ENCODE assay signal across 1 cellular context in the genomic region with DNA sequence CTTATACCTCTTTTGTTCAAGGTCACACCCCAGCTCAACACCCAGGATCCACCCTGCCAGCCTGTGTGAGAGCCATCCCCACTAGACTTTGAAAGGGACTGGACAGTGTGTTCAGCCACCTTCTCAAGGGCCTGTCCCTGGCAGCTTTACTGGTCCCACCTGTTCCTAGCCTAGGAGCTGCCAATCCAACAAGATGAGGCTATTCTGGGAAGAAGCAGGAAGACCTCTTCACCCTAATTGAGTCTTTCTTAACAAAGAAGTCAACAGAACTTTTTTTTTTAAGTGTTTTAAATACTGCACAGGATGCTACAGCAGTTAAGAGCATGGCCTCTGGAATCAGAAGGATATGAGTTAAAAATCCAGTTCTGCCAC.
TF ChIP-seq lines count a peak whose summit lies in the region.

No MANE protein-coding gene starts in this region.

TF ChIP-seq in HepG2, 621 proteins besides CTCF, POLR2A, EP300 and RAD21 (continued from another document):
- TF ChIP-seq, protein P1, sequence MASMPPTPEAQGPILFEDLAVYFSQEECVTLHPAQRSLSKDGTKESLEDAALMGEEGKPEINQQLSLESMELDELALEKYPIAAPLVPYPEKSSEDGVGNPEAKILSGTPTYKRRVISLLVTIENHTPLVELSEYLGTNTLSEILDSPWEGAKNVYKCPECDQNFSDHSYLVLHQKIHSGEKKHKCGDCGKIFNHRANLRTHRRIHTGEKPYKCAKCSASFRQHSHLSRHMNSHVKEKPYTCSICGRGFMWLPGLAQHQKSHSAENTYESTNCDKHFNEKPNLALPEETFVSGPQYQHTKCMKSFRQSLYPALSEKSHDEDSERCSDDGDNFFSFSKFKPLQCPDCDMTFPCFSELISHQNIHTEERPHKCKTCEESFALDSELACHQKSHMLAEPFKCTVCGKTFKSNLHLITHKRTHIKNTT (CRISPR knock-in tag; IDR thresholded peaks at IDR 0.05), result no peak
- no peak for TF ChIP-seq ATF7-NPFF (CRISPR knock-in tag; IDR thresholded peaks at IDR 0.05; ENCODE audit: low read depth)
- no peak for TF ChIP-seq POLR2AphosphoS5 (IDR thresholded peaks at IDR 0.05; ENCODE audit: low read depth, low read length)
- no peak for TF ChIP-seq SMAD1 (CRISPR knock-in tag; IDR thresholded peaks at IDR 0.05; ENCODE audit: borderline replicate concordance, low read depth)
- TF ChIP-seq, protein P2, sequence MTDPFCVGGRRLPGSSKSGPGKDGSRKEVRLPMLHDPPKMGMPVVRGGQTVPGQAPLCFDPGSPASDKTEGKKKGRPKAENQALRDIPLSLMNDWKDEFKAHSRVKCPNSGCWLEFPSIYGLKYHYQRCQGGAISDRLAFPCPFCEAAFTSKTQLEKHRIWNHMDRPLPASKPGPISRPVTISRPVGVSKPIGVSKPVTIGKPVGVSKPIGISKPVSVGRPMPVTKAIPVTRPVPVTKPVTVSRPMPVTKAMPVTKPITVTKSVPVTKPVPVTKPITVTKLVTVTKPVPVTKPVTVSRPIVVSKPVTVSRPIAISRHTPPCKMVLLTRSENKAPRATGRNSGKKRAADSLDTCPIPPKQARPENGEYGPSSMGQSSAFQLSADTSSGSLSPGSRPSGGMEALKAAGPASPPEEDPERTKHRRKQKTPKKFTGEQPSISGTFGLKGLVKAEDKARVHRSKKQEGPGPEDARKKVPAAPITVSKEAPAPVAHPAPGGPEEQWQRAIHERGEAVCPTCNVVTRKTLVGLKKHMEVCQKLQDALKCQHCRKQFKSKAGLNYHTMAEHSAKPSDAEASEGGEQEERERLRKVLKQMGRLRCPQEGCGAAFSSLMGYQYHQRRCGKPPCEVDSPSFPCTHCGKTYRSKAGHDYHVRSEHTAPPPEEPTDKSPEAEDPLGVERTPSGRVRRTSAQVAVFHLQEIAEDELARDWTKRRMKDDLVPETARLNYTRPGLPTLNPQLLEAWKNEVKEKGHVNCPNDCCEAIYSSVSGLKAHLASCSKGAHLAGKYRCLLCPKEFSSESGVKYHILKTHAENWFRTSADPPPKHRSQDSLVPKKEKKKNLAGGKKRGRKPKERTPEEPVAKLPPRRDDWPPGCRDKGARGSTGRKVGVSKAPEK (CRISPR knock-in tag; IDR thresholded peaks at IDR 0.05; ENCODE audit: borderline replicate concordance), result no peak
- no peak for TF ChIP-seq ZFP37 (CRISPR knock-in tag; IDR thresholded peaks at IDR 0.05; ENCODE audit: borderline replicate concordance)
- no peak for TF ChIP-seq ZNF713 (CRISPR knock-in tag; IDR thresholded peaks at IDR 0.05)
- TF ChIP-seq ZNF343 (CRISPR knock-in tag; IDR thresholded peaks at IDR 0.05), result no peak
- no peak for TF ChIP-seq TAF1 (CRISPR knock-in tag; IDR thresholded peaks at IDR 0.05)
- no peak for TF ChIP-seq ZNF260 (CRISPR knock-in tag; IDR thresholded peaks at IDR 0.05; ENCODE audit: borderline replicate concordance, low read depth)
- no peak for TF ChIP-seq ZNF850 (CRISPR knock-in tag; conservative IDR thresholded peaks at IDR 0.05)
- no peak for TF ChIP-seq MAF1 (CRISPR knock-in tag; IDR thresholded peaks at IDR 0.05; ENCODE audit: borderline replicate concordance)
- no peak for TF ChIP-seq ZNF547 (CRISPR knock-in tag; IDR thresholded peaks at IDR 0.05)
- TF ChIP-seq NFE2L1 (CRISPR knock-in tag; IDR thresholded peaks at IDR 0.05; ENCODE audit: borderline replicate concordance), result no peak
- no peak for TF ChIP-seq ZNF572 (CRISPR knock-in tag; IDR thresholded peaks at IDR 0.05)
